ENCODE assay signal across 1 cellular context in genomic region chr2:218568190-218569037, GRCh38.
TF ChIP-seq lines count a peak whose summit lies in the region.

TSS of gene CNOT9 (plus strand) at chr2:218568839. CDS start at chr2:218568955, 116 bp downstream.
TSS of gene USP37 (minus strand) at chr2:218568351. CDS start at chr2:218558653, 9,698 bp downstream.

TF ChIP-seq in HepG2, 621 proteins besides CTCF, POLR2A, EP300 and RAD21 (continued from another document and continues in another):
- TF ChIP-seq ZNF232 (CRISPR knock-in tag; IDR thresholded peaks at IDR 0.05; ENCODE audit: borderline replicate concordance): peak; percentile 99
- no peak for TF ChIP-seq ZNF24 (IDR thresholded peaks at IDR 0.05)
- TF ChIP-seq TRIM22 (IDR thresholded peaks at IDR 0.05): no peak
- no peak for TF ChIP-seq PRDM4 (CRISPR knock-in tag; IDR thresholded peaks at IDR 0.05; ENCODE audit: borderline replicate concordance)
- TF ChIP-seq ZNF558 (CRISPR knock-in tag; IDR thresholded peaks at IDR 0.05; ENCODE audit: borderline replicate concordance): peak; percentile 99
- TF ChIP-seq SKI (IDR thresholded peaks at IDR 0.05; ENCODE audit: partially characterized antibody): no peak
- TF ChIP-seq ZNF225 (CRISPR knock-in tag; IDR thresholded peaks at IDR 0.05): peak; percentile 27; the same call in 1 of the 2 replicates
- TF ChIP-seq GATAD2A (CRISPR knock-in tag; IDR thresholded peaks at IDR 0.05): peak; percentile 65
- no peak for TF ChIP-seq TP53 (CRISPR knock-in tag; conservative IDR thresholded peaks at IDR 0.05)
- TF ChIP-seq ZNF510 (CRISPR knock-in tag; IDR thresholded peaks at IDR 0.05; ENCODE audit: low read depth): peak; percentile 93
- peak; percentile 61 for TF ChIP-seq ZNF780A (CRISPR knock-in tag; IDR thresholded peaks at IDR 0.05)
- peak; percentile 38 for TF ChIP-seq PPARG (CRISPR knock-in tag; conservative IDR thresholded peaks at IDR 0.05)
- peak; percentile 79; the same call in 1 of the 2 replicates for TF ChIP-seq ZBTB14 (CRISPR knock-in tag; IDR thresholded peaks at IDR 0.05)
- TF ChIP-seq ELF3 (CRISPR knock-in tag; IDR thresholded peaks at IDR 0.05): peak; percentile 72
- TF ChIP-seq ZNF614 (CRISPR knock-in tag; IDR thresholded peaks at IDR 0.05; ENCODE audit: borderline replicate concordance): peak; percentile 91
- TF ChIP-seq FOXO4 (CRISPR knock-in tag; conservative IDR thresholded peaks at IDR 0.05): peak; percentile 98
- TF ChIP-seq GPN1 (CRISPR knock-in tag; IDR thresholded peaks at IDR 0.05; ENCODE audit: borderline replicate concordance): no peak
- TF ChIP-seq UBTF (CRISPR knock-in tag; IDR thresholded peaks at IDR 0.05): peak; percentile 18; the same call in 1 of the 2 replicates
- TF ChIP-seq EED (CRISPR knock-in tag; IDR thresholded peaks at IDR 0.05): peak; percentile 90
- peak; percentile 85 for TF ChIP-seq HIC2 (CRISPR knock-in tag; IDR thresholded peaks at IDR 0.05; ENCODE audit: low read depth)
- TF ChIP-seq ZNF724P (CRISPR knock-in tag; IDR thresholded peaks at IDR 0.05; ENCODE audit: borderline replicate concordance): peak; percentile 81
- TF ChIP-seq ZNF770 (CRISPR knock-in tag; IDR thresholded peaks at IDR 0.05): peak; percentile 62
- peak; percentile 91; the same call in 1 of the 2 replicates for TF ChIP-seq ZNF329 (CRISPR knock-in tag; IDR thresholded peaks at IDR 0.05; ENCODE audit: low read depth)
- TF ChIP-seq RARG (CRISPR knock-in tag; IDR thresholded peaks at IDR 0.05; ENCODE audit: low read depth): no peak
- TF ChIP-seq KIAA2018 (CRISPR knock-in tag; IDR thresholded peaks at IDR 0.05; ENCODE audit: borderline replicate concordance): peak; percentile 99; the same call in 1 of the 2 replicates
- peak; percentile 83; the same call in 1 of the 2 replicates for TF ChIP-seq MAF1 (CRISPR knock-in tag; IDR thresholded peaks at IDR 0.05; ENCODE audit: borderline replicate concordance)
- peak; percentile 92; the same call in 1 of the 2 replicates for TF ChIP-seq ETS1 (CRISPR knock-in tag; IDR thresholded peaks at IDR 0.05)
- TF ChIP-seq WIZ (CRISPR knock-in tag; IDR thresholded peaks at IDR 0.05): no peak
- peak; percentile 86 for TF ChIP-seq TAF1 (CRISPR knock-in tag; IDR thresholded peaks at IDR 0.05)
- no peak for TF ChIP-seq ZNF432 (CRISPR knock-in tag; IDR thresholded peaks at IDR 0.05; ENCODE audit: borderline replicate concordance)
- peak; percentile 89 for TF ChIP-seq ZNF296 (CRISPR knock-in tag; conservative IDR thresholded peaks at IDR 0.05)
- TF ChIP-seq ZNF749 (CRISPR knock-in tag; IDR thresholded peaks at IDR 0.05; ENCODE audit: borderline replicate concordance): peak; percentile 97
- peak; percentile 85 for TF ChIP-seq ZNF264 (CRISPR knock-in tag; IDR thresholded peaks at IDR 0.05)
- peak; percentile 88 for TF ChIP-seq TBX3 (IDR thresholded peaks at IDR 0.05; ENCODE audit: borderline replicate concordance)
- peak; percentile 90 for TF ChIP-seq MEF2D (CRISPR knock-in tag; IDR thresholded peaks at IDR 0.05)
- TF ChIP-seq ZNF317 (CRISPR knock-in tag; IDR thresholded peaks at IDR 0.05): peak; percentile 96
